21 cellular contexts compared by ENCODE assay signal in the genomic region with DNA sequence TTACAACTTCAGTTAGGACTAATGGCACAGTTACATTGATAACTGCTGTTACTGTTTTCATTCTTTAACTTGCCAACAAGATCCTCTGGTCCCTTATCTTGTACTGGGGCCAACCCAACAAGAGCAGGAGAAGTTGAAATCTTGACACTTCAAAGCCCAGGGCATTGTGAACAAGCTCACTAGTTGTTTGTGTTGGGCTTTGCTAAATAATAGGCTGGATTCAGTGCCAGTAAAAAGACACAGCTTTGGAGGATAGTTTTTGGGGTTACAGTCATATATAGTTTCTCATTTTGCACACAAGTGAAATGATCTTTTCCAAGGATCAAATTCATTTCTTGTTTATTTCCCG. TPM values are rescaled to one million over a fixed set of nuclear protein-coding genes. Genes with fewer than 3 reads are reported as not detected.
DNase-seq lines count a peak whose midpoint lies in the region; ATAC-seq and TF ChIP-seq lines count a peak whose summit lies in the region.
"Had no signal": no experiment of that assay in that cellular context is flagged by ENCODE, and none has a peak within 500 bp of the region (broad histone marks: within the 10 kb centered on the region; RNA-seq: fewer than 3 reads in every experiment).

No MANE protein-coding gene starts in this region.

- H3K27me3 Mint-ChIP-seq in nephron (ENCODE audit: low read depth) = no peaks in the 10 kb centered on the region

- no peak for TF ChIP-seq POLR2A in gastroesophageal sphincter (IDR thresholded peaks at IDR 0.05)

- H3K4me3 Mint-ChIP-seq in nephron = no peak overlapping the region
- H3K4me3 Mint-ChIP-seq: B cell; CD4-positive, CD25-positive, alpha-beta regulatory T cell; CD8-positive, alpha-beta T cell had no signal

- H3K36me3 ChIP-seq in gastroesophageal sphincter = no peaks in the 10 kb centered on the region
- H3K36me3 ChIP-seq: BLaER1 had no signal

- H3K4me1 ChIP-seq in gastroesophageal sphincter = peaks cover 0 to 15% (median 0%) of the 10 kb centered on the region in 3 donors
- H3K4me1 ChIP-seq: BLaER1 had no signal

- H3K27me3 ChIP-seq in gastroesophageal sphincter = no peaks in the 10 kb centered on the region
- H3K27me3 ChIP-seq: BLaER1 had no signal

- H3K9me3 Mint-ChIP-seq in nephron = no peaks in the 10 kb centered on the region

- H3K27ac ChIP-seq in gastroesophageal sphincter = no peak overlapping the region
- H3K27ac ChIP-seq: 22Rv1, BLaER1, C4-2B, GM23248 had no signal

- no peak for TF ChIP-seq EP300 in gastroesophageal sphincter (IDR thresholded peaks at IDR 0.05)

- peaks cover 38% of the 10 kb centered on the region for H3K4me1 Mint-ChIP-seq in nephron
- H3K4me1 Mint-ChIP-seq: B cell; CD4-positive, CD25-positive, alpha-beta regulatory T cell had no signal

- H3K4me3 ChIP-seq in fibroblast of the aortic adventitia (ENCODE audit: low read depth, low read length) (no peak overlapping the region), gastroesophageal sphincter (no peak overlapping the region)
- H3K4me3 ChIP-seq: BLaER1, GM12878, GM23248 had no signal

- TF ChIP-seq CTCF in fibroblast of the aortic adventitia (IDR thresholded peaks at IDR 0.05; ENCODE audit: insufficient read depth, low read length) = no peak
- TF ChIP-seq CTCF in nephron (IDR thresholded peaks at IDR 0.05; ENCODE audit: unreplicated experiment in 3 of 3) = no peak
- TF ChIP-seq CTCF in gastroesophageal sphincter (IDR thresholded peaks at IDR 0.05) = no peak

- peak; percentile 25 for DNase-seq in DMS 273 (lab: John Stamatoyannopoulos, UW; ENCODE audit: unreplicated experiment)
- no peak for DNase-seq in DMS 273 treated with DMSO at 0.1 percent for 48 hours (lab: John Stamatoyannopoulos, UW)
- peak; percentile 14 for DNase-seq in cerebellar cortex (ENCODE audit: low spot score)
- peak; percentile 14 for DNase-seq in fibroblast of the aortic adventitia (ENCODE audit: low read depth)
- no peak for DNase-seq in activated CD4-positive, alpha-beta T cell treated with anti-CD3 and anti-CD28 coated beads, Interleukin-2, amount 50 U/mL, for 4 hours
- DNase-seq in head of caudate nucleus = no peak
- DNase-seq: CD4-positive, CD25-positive, alpha-beta regulatory T cell; CD8-positive, alpha-beta T cell; DMS153; DND-41; GDM1; GM23248; H7; HCEC 1CT had no signal

- peak overlapping the region in 2 of 3 experiments; percentile 65 to 69 for H3K27ac Mint-ChIP-seq in nephron
- H3K27ac Mint-ChIP-seq: B cell; CD8-positive, alpha-beta T cell had no signal

- intact Hi-C loops in head of caudate nucleus (cut with DNase I) = no loop called here

- H3K36me3 Mint-ChIP-seq in nephron (ENCODE audit: low read depth) = no peaks in the 10 kb centered on the region
- H3K36me3 Mint-ChIP-seq: CD4-positive, CD25-positive, alpha-beta regulatory T cell; CD8-positive, alpha-beta T cell had no signal

- ATAC-seq in gastroesophageal sphincter = no peak
- ATAC-seq: CD8-positive, alpha-beta T cell; GM12878 had no signal

- WGBS in gastroesophageal sphincter (ENCODE audit: low coverage in 1 of 2), 2 donors = 56 to 89% methylated on average over 1 of the region's 1 CpG

- peaks cover 0 to 6% (median 0%) of the 10 kb centered on the region in 3 donors for H3K9me3 ChIP-seq in gastroesophageal sphincter

RNA-seq across cellular contexts. Expression of gene LRCH1, which starts 30.3 kb away (rescaled TPM):
- total RNA-seq in fibroblast of the aortic adventitia (ENCODE audit: low replicate concordance) (8.2 and 9.5 TPM in 2 replicates), gastroesophageal sphincter (10 to 100 TPM; 54.3 to 72.2 (median 57.4) TPM)

Comparison
In these comparisons a context has a peak if more than half of its experiments do, and no peak if none do; other contexts are left out.
1. DNase-seq: peak in DMS 273 (single experiment), cerebellar cortex (single experiment) and fibroblast of the aortic adventitia (single experiment); none in DMS 273 treated with DMSO at 0.1 percent for 48 hours (single experiment), activated CD4-positive, alpha-beta T cell treated with anti-CD3 and anti-CD28 coated beads, Interleukin-2, amount 50 U/mL, for 4 hours (0 of 2) and head of caudate nucleus (0 of 42).